16 cellular contexts compared by ENCODE assay signal in the genomic region with DNA sequence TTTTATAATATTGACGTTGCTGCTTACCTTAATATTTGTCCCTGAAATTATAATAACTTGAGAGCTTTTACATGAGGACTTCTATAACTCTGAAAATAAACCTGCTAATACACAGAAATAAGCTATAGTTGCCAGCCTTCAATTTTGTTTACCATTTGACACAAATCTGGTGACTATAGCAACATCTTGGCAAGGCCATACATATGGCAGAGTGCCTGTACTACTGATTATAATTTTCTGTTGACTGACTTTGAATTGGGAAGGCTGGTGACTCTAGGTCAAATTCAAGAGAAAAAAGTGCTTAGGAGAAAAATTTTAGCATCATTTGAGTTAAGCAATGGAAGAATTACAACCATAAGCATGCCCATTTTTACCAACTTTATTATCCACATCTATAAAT.
"Had no signal": no experiment of that assay in that cellular context is flagged by ENCODE, and none has a peak within 500 bp of the region (broad histone marks: within the 10 kb centered on the region; RNA-seq: fewer than 3 reads in every experiment).

No MANE protein-coding gene starts in this region.

- H3K79me2 ChIP-seq: parathyroid adenoma had no signal

- H3K27me3 ChIP-seq: ascending aorta, cardiac muscle cell, esophagus squamous epithelium, thyroid gland had no signal

- H2AFZ ChIP-seq: parathyroid adenoma had no signal

- H3K4me1 Mint-ChIP-seq: activated CD4-positive, alpha-beta T cell treated with anti-CD3 and anti-CD28 coated beads, Interleukin-2, amount 10 ng/mL, durations not matched to agents 24 days and 14 days; activated naive CD8-positive, alpha-beta T cell treated with anti-CD3 and anti-CD28 coated beads, Interleukin-2, amount 50 U/mL, for 24 hours; naive B cell had no signal

- H3K4me3 ChIP-seq: ascending aorta, cardiac muscle cell, esophagus squamous epithelium, skin epidermis, thyroid gland had no signal

- H3K27ac Mint-ChIP-seq: activated CD4-positive, alpha-beta T cell treated with anti-CD3 and anti-CD28 coated beads, Interleukin-2, amount 10 ng/mL, durations not matched to agents 24 days and 14 days; activated naive CD8-positive, alpha-beta T cell treated with anti-CD3 and anti-CD28 coated beads, Interleukin-2, amount 50 U/mL, for 24 hours; activated T-helper 1 cell treated with anti-CD3 and anti-CD28 coated beads, Interleukin-12 subunit alpha, Interleukin-12 subunit beta, Interleukin-2, Interleukin-4 antibody, amounts not matched to agents 30 ng/mL and 10 ng/mL and 1 ng/mL, durations not matched to agents 14 hours and 24 hours and 36 hours; naive B cell; WTC11 had no signal

- DNase-seq: activated CD4-positive, alpha-beta T cell treated with anti-CD3 and anti-CD28 coated beads, Interleukin-2, amount 10 ng/mL, durations not matched to agents 24 days and 14 days; activated naive CD4-positive, alpha-beta T cell treated with Interleukin-2 at 50 U/mL for 16 hours; activated naive CD8-positive, alpha-beta T cell treated with anti-CD3 and anti-CD28 coated beads, Interleukin-2, amount 50 U/mL, for 24 hours; esophagus squamous epithelium; foreskin fibroblast; glutamatergic neuron; left colon; naive B cell; stimulated activated CD4-positive, alpha-beta T cell treated with anti-CD3 and anti-CD28 coated beads, Interleukin-4, amount 100 ng/mL, for 4 hours; thyroid gland had no signal

- H3K9me3 ChIP-seq: ascending aorta, esophagus squamous epithelium, thyroid gland had no signal

- H3K27me3 Mint-ChIP-seq: activated CD4-positive, alpha-beta T cell treated with anti-CD3 and anti-CD28 coated beads, Interleukin-2, amount 10 ng/mL, durations not matched to agents 24 days and 14 days; activated naive CD8-positive, alpha-beta T cell treated with anti-CD3 and anti-CD28 coated beads, Interleukin-2, amount 50 U/mL, for 24 hours; naive B cell had no signal

- H3K27ac ChIP-seq: ascending aorta, cardiac muscle cell, esophagus squamous epithelium, parathyroid adenoma, skin epidermis, thyroid gland had no signal

- H3K4me3 Mint-ChIP-seq: activated CD4-positive, alpha-beta T cell treated with anti-CD3 and anti-CD28 coated beads, Interleukin-2, amount 10 ng/mL, durations not matched to agents 24 days and 14 days; activated naive CD8-positive, alpha-beta T cell treated with anti-CD3 and anti-CD28 coated beads, Interleukin-2, amount 50 U/mL, for 24 hours; activated T-helper 1 cell treated with anti-CD3 and anti-CD28 coated beads, Interleukin-12 subunit alpha, Interleukin-12 subunit beta, Interleukin-2, Interleukin-4 antibody, amounts not matched to agents 30 ng/mL and 10 ng/mL and 1 ng/mL, durations not matched to agents 14 hours and 24 hours and 36 hours; naive B cell; WTC11 had no signal

- H3K4me1 ChIP-seq: ascending aorta, esophagus squamous epithelium, parathyroid adenoma, thyroid gland had no signal

- H3K36me3 ChIP-seq: ascending aorta, cardiac muscle cell, esophagus squamous epithelium, thyroid gland had no signal

- H3K36me3 Mint-ChIP-seq: naive B cell had no signal
